In the genomic region with DNA sequence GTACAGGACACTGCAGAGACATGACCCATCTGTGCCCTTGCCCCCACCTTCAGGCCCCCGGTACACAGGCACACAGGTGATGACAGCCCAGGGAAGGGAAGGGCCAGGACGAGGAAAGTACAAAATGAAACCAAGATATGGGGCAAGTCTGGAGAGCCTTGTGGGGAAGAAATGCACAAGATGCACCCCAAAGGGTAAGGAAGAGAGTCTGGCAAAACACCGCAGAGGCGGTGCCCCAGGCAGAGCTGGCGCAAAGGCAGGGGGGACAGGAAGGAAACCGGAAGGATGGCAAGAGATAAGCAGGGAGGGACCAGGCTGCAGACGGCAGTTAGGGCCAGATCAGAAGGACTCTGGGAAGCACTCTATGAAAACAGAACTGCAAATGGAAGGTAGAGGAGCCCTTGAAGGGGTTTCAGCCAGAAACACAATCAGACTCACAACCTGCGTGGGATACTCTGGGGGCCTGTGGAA, we compare ENCODE assay signal across 12 cellular contexts.
DNase-seq lines count a peak whose midpoint lies in the region; ATAC-seq, FAIRE-seq and TF ChIP-seq lines count a peak whose summit lies in the region.
"Had no signal": no experiment of that assay in that cellular context is flagged by ENCODE, and none has a peak within 500 bp of the region (broad histone marks: within the 10 kb centered on the region; RNA-seq: fewer than 3 reads in every experiment).

No MANE protein-coding gene starts in this region.

- peak; percentile 7; the same call in 1 of the 2 replicates for TF ChIP-seq RAD21 in SK-N-SH (IDR thresholded peaks at IDR 0.05; ENCODE audit: low read length)

- H4K20me1 ChIP-seq in SK-N-SH (ENCODE audit: insufficient read depth) (no peaks in the 10 kb centered on the region), endothelial cell of umbilical vein (replicated peaks; ENCODE audit: control insufficient read depth, extremely low read depth, insufficient read depth, low read length) (no peaks in the 10 kb centered on the region), MM.1S (ENCODE audit: insufficient read depth, low read length) (no peaks in the 10 kb centered on the region)

- DNase-seq in left ventricle myocardium inferior (no peak), cardiac septum (ENCODE audit: low spot score) (no peak), SK-N-SH (peak; percentile 70), endothelial cell of umbilical vein (ENCODE audit: low read depth, low spot score) (peak; percentile 37), upper lobe of left lung (peak in 1 of 2 donors; percentile 29), 8988T (no peak), MM.1S (no peak)
- DNase-seq: activated T-cell treated with anti-CD3 and anti-CD28 coated beads, Interleukin-2, amount 50 U/mL, for 24 hours; kidney; NCI-H1436; stimulated activated CD4-positive, alpha-beta T cell treated with anti-CD3 and anti-CD28 coated beads, Interleukin-12 subunit alpha, Interleukin-12 subunit beta, amount 100 ng/mL, for 4 hours had no signal

- BruUV-seq in endothelial cell of umbilical vein (replicated peaks; lab: Mats Ljungman, UMichigan): no TSS peak

- no peak for TF ChIP-seq POLR2A in endothelial cell of umbilical vein (IDR thresholded peaks at IDR 0.05; ENCODE audit: low read depth, low read length)
- TF ChIP-seq POLR2A in upper lobe of left lung (IDR thresholded peaks at IDR 0.05): no peak

- no peaks in the 10 kb centered on the region for H3K4me1 ChIP-seq in left ventricle myocardium inferior
- peaks cover 6 to 8% of the 10 kb centered on the region in 2 experiments; a peak in 2 of 4 replicates for H3K4me1 ChIP-seq in SK-N-SH (ENCODE audit: control insufficient read depth in 1 of 2, insufficient read depth in 2 of 2, low read depth in 1 of 2, low read length in 1 of 2)
- peaks cover 9% of the 10 kb centered on the region for H3K4me1 ChIP-seq in endothelial cell of umbilical vein (ENCODE audit: control insufficient read depth, extremely low read depth, insufficient read depth, low read length)
- H3K4me1 ChIP-seq in upper lobe of left lung: peaks cover 0 to 19% (median 10%) of the 10 kb centered on the region in 4 donors
- no peaks in the 10 kb centered on the region for H3K4me1 ChIP-seq in MM.1S (ENCODE audit: low read length)

- no peaks in the 10 kb centered on the region for H3F3A ChIP-seq in SK-N-SH (replicated peaks; ENCODE audit: insufficient read depth)
- no peaks in the 10 kb centered on the region for H3F3A ChIP-seq in MM.1S (ENCODE audit: insufficient read depth, low read length)

- H3K9me3 ChIP-seq in left ventricle myocardium inferior (replicated peaks): no peaks in the 10 kb centered on the region
- no peaks in the 10 kb centered on the region for H3K9me3 ChIP-seq in SK-N-SH
- H3K9me3 ChIP-seq in endothelial cell of umbilical vein (replicated peaks; ENCODE audit: control insufficient read depth, insufficient read depth, low read length): no peaks in the 10 kb centered on the region
- H3K9me3 ChIP-seq in upper lobe of left lung: no peaks in the 10 kb centered on the region
- H3K9me3 ChIP-seq in MM.1S (replicated peaks; ENCODE audit: insufficient read depth, low read length): no peaks in the 10 kb centered on the region

- no peak for TF ChIP-seq CTCF in left ventricle myocardium inferior (IDR thresholded peaks at IDR 0.05; ENCODE audit: borderline replicate concordance)
- no peak for TF ChIP-seq CTCF in SK-N-SH (IDR thresholded peaks at IDR 0.05)
- no peak for TF ChIP-seq CTCF in endothelial cell of umbilical vein (IDR thresholded peaks at IDR 0.05; ENCODE audit: extremely low read depth in 1 of 2, insufficient read depth in 1 of 2, low read depth in 1 of 2, low read length in 2 of 2)
- TF ChIP-seq CTCF in upper lobe of left lung (IDR thresholded peaks at IDR 0.05): no peak
- no peak for TF ChIP-seq CTCF in MM.1S (IDR thresholded peaks at IDR 0.05; ENCODE audit: low read length)

- H3K9me2 ChIP-seq in SK-N-SH (no peaks in the 10 kb centered on the region), MM.1S (replicated peaks; ENCODE audit: insufficient read depth, low read length) (no peaks in the 10 kb centered on the region)

- POLR2A ChIA-PET in SK-N-SH (lab: Yijun Ruan, JAX) (no interaction called here), endothelial cell of umbilical vein (lab: Charles Lee) (no interaction called here)

- H2AFZ ChIP-seq in SK-N-SH (ENCODE audit: low read depth): no peak overlapping the region
- H2AFZ ChIP-seq in endothelial cell of umbilical vein (ENCODE audit: low read depth, low read length): peak overlapping the region; percentile 89
- H2AFZ ChIP-seq in MM.1S (ENCODE audit: low read length): no peak overlapping the region

- no peaks in the 10 kb centered on the region for H3K27me3 ChIP-seq in left ventricle myocardium inferior (ENCODE audit: low read depth)
- H3K27me3 ChIP-seq in SK-N-SH (ENCODE audit: insufficient read depth): no peaks in the 10 kb centered on the region
- H3K27me3 ChIP-seq in endothelial cell of umbilical vein (ENCODE audit: control insufficient read depth in 2 of 2, insufficient read depth in 2 of 2, low read length in 2 of 2): no peaks in the 10 kb centered on the region
- H3K27me3 ChIP-seq in upper lobe of left lung: no peaks in the 10 kb centered on the region
- no peaks in the 10 kb centered on the region for H3K27me3 ChIP-seq in MM.1S (replicated peaks; ENCODE audit: insufficient read depth, low read length)

- intact Hi-C loops in left ventricle myocardium inferior (cut with micrococcal nuclease) (no loop called here), cardiac septum (cut with DNase I) (no loop called here), endothelial cell of umbilical vein (cut with micrococcal nuclease) (loop anchor here (2.0 kb wide), 1 partner anchor 26 kb away; no protein-coding TSS in a partner anchor)

- H3K9ac ChIP-seq in SK-N-SH (no peak overlapping the region), endothelial cell of umbilical vein (replicated peaks; ENCODE audit: extremely low read depth, insufficient read depth, low read length) (no peak overlapping the region), MM.1S (ENCODE audit: low read length) (no peak overlapping the region)

- H3K9me1 ChIP-seq in endothelial cell of umbilical vein (replicated peaks; ENCODE audit: control insufficient read depth, extremely low read depth, insufficient read depth, low read length): no peaks in the 10 kb centered on the region

- 68% methylated on average over 8 of the region's 8 CpGs for WGBS in SK-N-SH (ENCODE audit: low lambda C conversion rate)
- 51 to 56% methylated on average over 8 of the region's 8 CpGs for WGBS in upper lobe of left lung, 2 donors

- ATAC-seq in upper lobe of left lung (ENCODE audit: low FRiP score in 2 of 2) (peak in 1 of 2 donors; percentile 54), HG02798 (IDR thresholded peaks at IDR 0.05; ENCODE audit: poor library complexity, unreplicated experiment) (no peak)

- no peak for FAIRE-seq in endothelial cell of umbilical vein (lab: Jason Lieb, UNC)
- FAIRE-seq: kidney had no signal

- H3K4me3 ChIP-seq in left ventricle myocardium inferior (peak overlapping the region; percentile 23), SK-N-SH (ENCODE audit: low read depth in 2 of 2, low read length in 1 of 2) (no peak overlapping the region), endothelial cell of umbilical vein (replicated peaks in 1 of 3; ENCODE audit: insufficient read depth in 1 of 3, low read depth in 1 of 3, low read length in 3 of 3) (peak overlapping the region in 1 of 3 experiments; percentile 45), upper lobe of left lung (peak overlapping the region in 2 of 4 donors; percentile 15 to 25), MM.1S (ENCODE audit: low read length) (no peak overlapping the region)

- H3K4me2 ChIP-seq in SK-N-SH (peak overlapping the region; percentile 38; the same call in 1 of the 2 replicates), endothelial cell of umbilical vein (ENCODE audit: insufficient read depth, low read length) (peak overlapping the region; percentile 54), MM.1S (ENCODE audit: low read depth, low read length) (no peak overlapping the region)

- CTCF ChIA-PET in SK-N-SH (lab: Yijun Ruan, JAX): interaction anchor here (1.1 to 2.8 kb wide), 3 partner anchors 25 to 285 kb away, joined by 3 to 10 read pairs (median 6); no protein-coding TSS in a partner anchor
- CTCF ChIA-PET in endothelial cell of umbilical vein (lab: Charles Lee): no interaction called here

- dilution Hi-C loops in endothelial cell of umbilical vein (cut with MboI; ENCODE audit: extremely low pct_ligation_motif_present, low sequenced_read_pairs): no loop called here

- no peak overlapping the region for H3K27ac ChIP-seq in left ventricle myocardium inferior (replicated peaks)
- peak overlapping the region in 1 of 2 experiments; percentile 64; a peak in 2 of 4 replicates for H3K27ac ChIP-seq in SK-N-SH (ENCODE audit: low read depth in 2 of 2, low read length in 1 of 2)
- H3K27ac ChIP-seq in endothelial cell of umbilical vein (ENCODE audit: insufficient read depth, low read depth, low read length): no peak overlapping the region
- H3K27ac ChIP-seq in upper lobe of left lung: peak overlapping the region; percentile 10 to 63 (median 46)
- H3K27ac ChIP-seq in MM.1S (ENCODE audit: low read length): no peak overlapping the region

- TF ChIP-seq EP300 in SK-N-SH (IDR thresholded peaks at IDR 0.05; ENCODE audit: borderline replicate concordance in 1 of 2, low read depth in 1 of 2, low read length in 1 of 2) (0 out of 4 replicates have a peak, but pooled peaks of 1 of the 2 experiments have one; percentile 35), upper lobe of left lung (IDR thresholded peaks at IDR 0.05) (peak in 2 of 4 donors; percentile 74 to 77)

- H3K36me3 ChIP-seq in left ventricle myocardium inferior (no peaks in the 10 kb centered on the region), SK-N-SH (replicated peaks in 1 of 2; ENCODE audit: control insufficient read depth in 1 of 2, insufficient read depth in 2 of 2, low read length in 1 of 2) (no peaks in the 10 kb centered on the region), endothelial cell of umbilical vein (ENCODE audit: control insufficient read depth in 2 of 2, extremely low read depth in 1 of 2, insufficient read depth in 2 of 2, low read length in 2 of 2) (no peaks in the 10 kb centered on the region), upper lobe of left lung (no peaks in the 10 kb centered on the region), MM.1S (replicated peaks; ENCODE audit: insufficient read depth, low read length) (no peaks in the 10 kb centered on the region)

- H3K79me2 ChIP-seq in SK-N-SH (ENCODE audit: insufficient read depth) (no peaks in the 10 kb centered on the region), endothelial cell of umbilical vein (ENCODE audit: control insufficient read depth, insufficient read depth, low read length) (no peaks in the 10 kb centered on the region), MM.1S (ENCODE audit: low read length) (no peaks in the 10 kb centered on the region)

TF ChIP-seq in endothelial cell of umbilical vein, 7 proteins besides CTCF, POLR2A, EP300 and RAD21 (continues in another document):
- TF ChIP-seq JUN (IDR thresholded peaks at IDR 0.05; ENCODE audit: borderline replicate concordance, insufficient read depth, insufficient read length, low read depth) (no peak), FOS (IDR thresholded peaks at IDR 0.05; ENCODE audit: borderline replicate concordance, insufficient read depth, low read length) (no peak), GATA2 (IDR thresholded peaks at IDR 0.05; ENCODE audit: insufficient read depth, insufficient read length, low read depth, low read length) (peak; percentile 61), MYC (IDR thresholded peaks at IDR 0.05; ENCODE audit: low read depth, low read length) (no peak)

Comparison
In these comparisons a context has a peak if more than half of its experiments do, and no peak if none do; other contexts are left out.
1. DNase-seq: peak in SK-N-SH (single experiment) and endothelial cell of umbilical vein (single experiment); none in left ventricle myocardium inferior (single experiment), cardiac septum (single experiment), 8988T (single experiment) and MM.1S (single experiment).
2. H3K27ac ChIP-seq: peak in upper lobe of left lung (4 of 4); none in left ventricle myocardium inferior (single experiment), endothelial cell of umbilical vein (single experiment) and MM.1S (single experiment).